8 cellular contexts compared by ENCODE assay signal in genomic region chr10:80356563-80356999, GRCh38. TPM values are rescaled to one million over a fixed set of nuclear protein-coding genes. Genes with fewer than 3 reads are reported as not detected.
DNase-seq lines count a peak whose midpoint lies in the region; ATAC-seq and TF ChIP-seq lines count a peak whose summit lies in the region.

Gene DYDC1 (minus strand): TSS chr10:80356755. CDS start chr10:80352601, 4,154 bp downstream.
Gene DYDC2 (plus strand): TSS chr10:80356781. CDS start chr10:80362444, 5,663 bp downstream.

- 0% methylated on average over 1 of the region's 45 CpGs for WGBS in mammary epithelial cell (ENCODE audit: low coverage, missing lambda C conversion rate)

- H4K20me1 ChIP-seq in mammary epithelial cell (ENCODE audit: insufficient read depth, low read length), result no peaks in the 10 kb centered on the region

- H3K27ac ChIP-seq in mammary epithelial cell (ENCODE audit: insufficient read depth, low read depth, low read length), result no peak within 1 kb of the TSS

- peak within 1 kb of the TSS; percentile 87 for H3K4me2 ChIP-seq in mammary epithelial cell (ENCODE audit: insufficient read depth, low read depth, low read length)

- DNase-seq in GM13976 (ENCODE audit: low spot score) (peak; percentile 58), NT2/D1 (ENCODE audit: low read depth, low spot score) (peak; percentile 48), mammary epithelial cell (peak; percentile 45), left lobe of liver (ENCODE audit: low spot score) (peak; percentile 57), T-helper 9 cell (no peak), RKO (ENCODE audit: low spot score) (no peak)
- peak; percentile 44 for DNase-seq in stimulated activated CD4-positive, alpha-beta T cell treated with anti-CD3 and anti-CD28 coated beads, Interleukin-4, amount 100 ng/mL, for 24 hours

- H2AFZ ChIP-seq in mammary epithelial cell (ENCODE audit: low read depth, low read length), result peak within 1 kb of the TSS; percentile 92

- no peaks in the 10 kb centered on the region for H3K36me3 ChIP-seq in NT2/D1 (ENCODE audit: insufficient read depth, insufficient read length, low read length)
- no peaks in the 10 kb centered on the region for H3K36me3 ChIP-seq in mammary epithelial cell (ENCODE audit: insufficient read depth, low read length)

- TF ChIP-seq CTCF in GM13976 (IDR thresholded peaks at IDR 0.05; ENCODE audit: borderline replicate concordance, control extremely low read depth, extremely low read depth, insufficient read depth, missing control alignments), result no peak
- TF ChIP-seq CTCF in mammary epithelial cell (conservative IDR thresholded peaks at IDR 0.05 in 1 of 2, IDR thresholded peaks at IDR 0.05 in 1 of 2; ENCODE audit: extremely low read depth in 1 of 2, insufficient read depth in 1 of 2, low read depth in 1 of 2, low read length in 2 of 2), result no peak

- H3K4me1 ChIP-seq in NT2/D1 (ENCODE audit: insufficient read depth, insufficient read length) (no peaks in the 10 kb centered on the region), mammary epithelial cell (ENCODE audit: insufficient read depth, low read length) (peaks cover 11% of the 10 kb centered on the region)

- peak within 1 kb of the TSS; percentile 80 for H3K9ac ChIP-seq in NT2/D1 (ENCODE audit: insufficient read length, low read depth)
- no peak within 1 kb of the TSS for H3K9ac ChIP-seq in mammary epithelial cell (ENCODE audit: insufficient read depth, low read length)

- in situ Hi-C loops in GM13976 (cut with MboI; ENCODE audit: low sequenced_read_pairs, unreplicated experiment), result no loop called here
- in situ Hi-C loops in mammary epithelial cell (cut with MboI; ENCODE audit: low sequenced_read_pairs in 2 of 2), result no loop called here

- H3K9me3 ChIP-seq in NT2/D1 (ENCODE audit: insufficient read depth, low read length), result no peaks in the 10 kb centered on the region
- H3K9me3 ChIP-seq in mammary epithelial cell (replicated peaks; ENCODE audit: insufficient read depth, low read length), result no peaks in the 10 kb centered on the region

- dilution Hi-C loops in mammary epithelial cell (cut with HindIII; ENCODE audit: low sequenced_read_pairs), result no loop called here

- peaks cover 15% of the 10 kb centered on the region for H3K27me3 ChIP-seq in NT2/D1 (ENCODE audit: insufficient read depth, insufficient read length)
- no peaks in the 10 kb centered on the region for H3K27me3 ChIP-seq in mammary epithelial cell (ENCODE audit: insufficient read depth, low read length)

- BruUV-seq in mammary epithelial cell (replicated peaks; lab: Mats Ljungman, UMichigan), result no TSS peak

- intact Hi-C loops in mammary epithelial cell (cut with micrococcal nuclease), result no loop called here

- peak within 1 kb of the TSS; percentile 46 for H3K4me3 ChIP-seq in NT2/D1 (ENCODE audit: insufficient read length, low read depth)
- peak within 1 kb of the TSS; percentile 0 to 42 (median 36) for H3K4me3 ChIP-seq in mammary epithelial cell (replicated peaks in 1 of 3; ENCODE audit: insufficient read depth in 1 of 3, low read depth in 2 of 3, low read length in 3 of 3)

- CTCF ChIA-PET in mammary epithelial cell (lab: Charles Lee; ENCODE audit: low non-redundant PET), result no interaction called here

- H3K79me2 ChIP-seq in mammary epithelial cell (ENCODE audit: insufficient read depth, low read length), result no peaks in the 10 kb centered on the region

- ATAC-seq in HG03135 (IDR thresholded peaks at IDR 0.05; ENCODE audit: unreplicated experiment), result peak; percentile 85
- peak; percentile 75 for ATAC-seq in left lobe of liver

RNA-seq across cellular contexts. Expression of gene DYDC1, which starts in this region (rescaled TPM):
- total RNA-seq in mammary epithelial cell (not detected), left lobe of liver (not detected)
- polyA plus RNA-seq in mammary epithelial cell, result not detected
- polyA minus RNA-seq in mammary epithelial cell, result not detected

RNA-seq across cellular contexts. Expression of gene DYDC2, which starts in this region (rescaled TPM):
- total RNA-seq in mammary epithelial cell (under 1 TPM in 1 of 2 donors, not detected in 1; 0.54 TPM), left lobe of liver (0.48 TPM)
- not detected for polyA plus RNA-seq in mammary epithelial cell
- polyA minus RNA-seq in mammary epithelial cell, result not detected

Comparison
In these comparisons a context has a peak if more than half of its experiments do, and no peak if none do; other contexts are left out.
1. Peak in DNase-seq, H3K4me3 ChIP-seq and H3K4me2 ChIP-seq in mammary epithelial cell; RNA of the genes that start here not detected or under 1 TPM.
2. Peak in DNase-seq and ATAC-seq in left lobe of liver; RNA of the genes that start here not detected or under 1 TPM.
3. DNase-seq: peak in GM13976 (single experiment), NT2/D1 (single experiment) and stimulated activated CD4-positive, alpha-beta T cell treated with anti-CD3 and anti-CD28 coated beads, Interleukin-4, amount 100 ng/mL, for 24 hours (single experiment); none in T-helper 9 cell (single experiment) and RKO (single experiment).